Comparison of ENCODE assay signal across 20 cellular contexts in the genomic region with DNA sequence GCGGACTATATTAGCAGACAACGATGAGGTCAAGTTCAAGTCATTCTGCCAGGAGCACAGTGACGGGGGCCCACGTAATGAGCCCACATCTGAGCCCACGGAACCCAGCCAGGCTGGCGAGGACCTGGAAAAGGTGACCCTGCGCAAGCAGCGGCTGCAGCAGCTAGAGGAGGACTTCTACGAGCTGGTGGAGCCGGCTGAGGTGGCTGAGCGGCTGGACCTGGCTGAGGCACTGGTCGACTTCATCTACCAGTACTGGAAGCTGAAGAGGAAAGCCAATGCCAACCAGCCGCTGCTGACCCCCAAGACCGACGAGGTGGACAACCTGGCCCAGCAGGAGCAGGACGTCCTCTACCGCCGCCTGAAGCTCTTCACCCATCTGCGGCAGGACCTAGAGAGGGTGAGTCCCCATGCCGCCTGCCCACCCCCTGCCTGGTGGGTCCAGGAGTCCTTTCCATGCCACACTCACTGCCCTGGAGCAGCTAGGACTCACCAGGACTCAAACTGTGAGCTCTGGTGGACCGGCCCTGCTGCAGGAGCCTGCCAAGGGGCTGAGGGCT. TPM values are rescaled to one million over a fixed set of nuclear protein-coding genes. Genes with fewer than 3 reads are reported as not detected.
DNase-seq lines count a peak whose midpoint lies in the region; ATAC-seq, FAIRE-seq and TF ChIP-seq lines count a peak whose summit lies in the region.
"Had no signal": no experiment of that assay in that cellular context is flagged by ENCODE, and none has a peak within 500 bp of the region (broad histone marks: within the 10 kb centered on the region; RNA-seq: fewer than 3 reads in every experiment).

No MANE protein-coding gene starts in this region.

- peaks cover 39% of the 10 kb centered on the region for H3K4me1 Mint-ChIP-seq in stimulated activated memory B cell treated with anti-CD40 and anti-IgM and Interleukin-4, amounts not matched to agents 10 μg/mL and 1 μg/mL and 100 μg/mL, for 72 hours

- peaks cover 2% of the 10 kb centered on the region; the same call in 1 of the 2 replicates for H3K79me1 ChIP-seq in H1 (ENCODE audit: low read depth, low read length)

- H3K9me3 Mint-ChIP-seq in stimulated activated memory B cell treated with anti-CD40 and anti-IgM and Interleukin-4, amounts not matched to agents 10 μg/mL and 1 μg/mL and 100 μg/mL, for 72 hours, result no peaks in the 10 kb centered on the region

- no peak overlapping the region for H3K23ac ChIP-seq in H1 (ENCODE audit: insufficient read length)

- ATAC-seq in Right ventricle myocardium superior (ENCODE audit: poor library complexity) (no peak), GM19351 (IDR thresholded peaks at IDR 0.05; ENCODE audit: unreplicated experiment) (no peak)
- ATAC-seq in stimulated activated memory B cell treated with anti-CD40 and anti-IgM and Interleukin-4, amounts not matched to agents 10 μg/mL and 1 μg/mL and 100 μg/mL, for 72 hours, result no peak
- ATAC-seq: HCT116 had no signal

- no peak for TF ChIP-seq CTCF in left ventricle myocardium inferior (IDR thresholded peaks at IDR 0.05; ENCODE audit: borderline replicate concordance)
- no peak for TF ChIP-seq CTCF in RWPE1 (conservative IDR thresholded peaks at IDR 0.05; ENCODE audit: low read depth)
- no peak for TF ChIP-seq CTCF in H1 (IDR thresholded peaks at IDR 0.05; ENCODE audit: control extremely low read depth in 1 of 3, insufficient read depth in 1 of 3, low read depth in 1 of 3, low read length in 3 of 3)

- no peak overlapping the region for H2BK5ac ChIP-seq in H1 (ENCODE audit: low read depth, low read length)

- H3K4me3 ChIP-seq in left ventricle myocardium inferior, result no peak overlapping the region
- H3K4me3 ChIP-seq in H1 (ENCODE audit: extremely low read depth in 1 of 4, insufficient read depth in 2 of 4, low read depth in 3 of 4, low read length in 4 of 4), result no peak overlapping the region

- H3K56ac ChIP-seq in H1 (replicated peaks; ENCODE audit: insufficient read length, low read depth, low read length), result no peak overlapping the region

- H4K8ac ChIP-seq in H1 (ENCODE audit: extremely low read depth, insufficient read depth, low read length), result peak overlapping the region; percentile 82

- WGBS in H1 (ENCODE audit: extremely low coverage in 1 of 2, insufficient coverage in 1 of 2, insufficient read length in 1 of 2, insufficient replicate concordance in 2 of 2, low coverage in 1 of 2, low lambda C conversion rate in 2 of 2, missing lambda C conversion rate in 1 of 2), 2 experiments, result 95% methylated on average over 17 of the region's 21 CpGs; no CpG with 5 or more reads in 1 of the 2 experiments

- no peak overlapping the region for H3K9ac ChIP-seq in H1 (replicated peaks in 1 of 4; ENCODE audit: extremely low read depth in 1 of 4, low read depth in 3 of 4, low read length in 3 of 4)

- intact Hi-C loops in left ventricle myocardium inferior (cut with micrococcal nuclease), result no loop called here
- intact Hi-C loops in Right ventricle myocardium superior (cut with DNase I), result no loop called here

- DNase-seq in left ventricle myocardium inferior (no peak), Right ventricle myocardium superior (no peak), RWPE1 (ENCODE audit: low spot score) (no peak), H1 (ENCODE audit: low read depth in 1 of 2, low spot score in 2 of 2) (no peak), 8988T (no peak)
- no peak for DNase-seq in activated CD8-positive, alpha-beta memory T cell treated with anti-CD3 and anti-CD28 coated beads for 24 hours
- DNase-seq: ACHN; AML-193; EL; KBM-7; MV-4-11; NCI-H1417; NCI-H1930; NCI-H2171; NCI-H446 treated with DMSO at 0.1 percent for 48 hours; NK-92 treated with Interleukin-12 subunit alpha and Interleukin-12 subunit beta, amount 100 ng/mL, for 24 hours; OCI-M1 had no signal

- no peak overlapping the region for H3K4ac ChIP-seq in H1 (replicated peaks; ENCODE audit: insufficient read length, low read depth, low read length)

- H3K27ac ChIP-seq in left ventricle myocardium inferior (replicated peaks) (peak overlapping the region; percentile 29), RWPE1 (peak overlapping the region; percentile 59), H1 (ENCODE audit: low read depth, low read length) (no peak overlapping the region)

- no peak overlapping the region for H3K4me2 ChIP-seq in H1 (ENCODE audit: insufficient read depth in 1 of 2, low read depth in 2 of 2, low read length in 2 of 2)

- CTCF ChIA-PET in RWPE1 (lab: Yijun Ruan, JAX) (interaction anchor here (0.6 to 1.0 kb wide), 3 partner anchors 11 to 483 kb away, joined by 3 to 4 read pairs (median 3); no protein-coding TSS in a partner anchor), H1 (lab: Charles Lee; ENCODE audit: partially characterized antibody) (interaction anchor here (1.0 to 5.8 kb wide), 8 partner anchors 9 to 30 kb away, joined by 3 to 54 read pairs (median 4); no protein-coding TSS in a partner anchor)

- H3K23me2 ChIP-seq in H1 (ENCODE audit: low read depth, low read length), result no peaks in the 10 kb centered on the region

- H3K9me3 ChIP-seq in left ventricle myocardium inferior (replicated peaks), result no peaks in the 10 kb centered on the region
- no peaks in the 10 kb centered on the region for H3K9me3 ChIP-seq in H1 (ENCODE audit: insufficient read depth in 2 of 2, low read depth in 1 of 2, low read length in 1 of 2)

- H2AK5ac ChIP-seq in H1 (ENCODE audit: low read depth, low read length), result no peak overlapping the region

- H3K79me2 ChIP-seq in H1 (ENCODE audit: control insufficient read depth in 1 of 2, insufficient read depth in 2 of 2, low read length in 2 of 2), result no peaks in the 10 kb centered on the region; a peak in 1 of 4 replicates

- peaks cover 4 to 8% of the 10 kb centered on the region in 2 experiments for H4K20me1 ChIP-seq in H1 (replicated peaks in 1 of 2; ENCODE audit: control insufficient read depth in 1 of 2, insufficient read depth in 2 of 2, low read length in 2 of 2)

- H3K27me3 ChIP-seq in left ventricle myocardium inferior (ENCODE audit: low read depth) (no peaks in the 10 kb centered on the region), H1 (replicated peaks in 1 of 4; ENCODE audit: control insufficient read depth in 3 of 4, extremely low read depth in 1 of 4, insufficient read depth in 3 of 4, low read length in 3 of 4) (no peaks in the 10 kb centered on the region)

- H4K91ac ChIP-seq in H1 (replicated peaks; ENCODE audit: insufficient read length, low read length), result no peak overlapping the region

- peaks cover 65% of the 10 kb centered on the region for H3K4me1 ChIP-seq in left ventricle myocardium inferior
- H3K4me1 ChIP-seq in H1 (replicated peaks in 1 of 4; ENCODE audit: control insufficient read depth in 3 of 4, insufficient read depth in 4 of 4, low read length in 3 of 4), result no peaks in the 10 kb centered on the region

- H2BK15ac ChIP-seq in H1 (ENCODE audit: low read length), result no peak overlapping the region

- no peak for TF ChIP-seq EP300 in H1 (IDR thresholded peaks at IDR 0.05; ENCODE audit: borderline replicate concordance in 1 of 2, low read depth in 2 of 2, low read length in 2 of 2)

- TF ChIP-seq RAD21 in H1 (IDR thresholded peaks at IDR 0.05 in 1 of 2, conservative IDR thresholded peaks at IDR 0.05 in 1 of 2; ENCODE audit: low read depth in 2 of 2, low read length in 2 of 2), result no peak

- no peak overlapping the region for H2BK120ac ChIP-seq in H1 (replicated peaks; ENCODE audit: low read depth, low read length)

- no peak overlapping the region for H2BK12ac ChIP-seq in H1 (ENCODE audit: low read depth, low read length)

- H3K36me3 ChIP-seq in left ventricle myocardium inferior (peaks cover 87% of the 10 kb centered on the region), H1 (ENCODE audit: control insufficient read depth in 2 of 4, insufficient read depth in 4 of 4, low read length in 3 of 4) (peaks cover 33 to 63% (median 56%) of the 10 kb centered on the region in 4 experiments)

- no peak for TF ChIP-seq POLR2A in H1 (IDR thresholded peaks at IDR 0.05; ENCODE audit: control extremely low read depth in 1 of 2, low read depth in 2 of 2, low read length in 2 of 2)

- peak overlapping the region; percentile 70 for H3K27ac Mint-ChIP-seq in stimulated activated memory B cell treated with anti-CD40 and anti-IgM and Interleukin-4, amounts not matched to agents 10 μg/mL and 1 μg/mL and 100 μg/mL, for 72 hours

- H2AFZ ChIP-seq in H1 (ENCODE audit: low read length), result no peak overlapping the region

- H2BK20ac ChIP-seq in H1 (ENCODE audit: low read length), result no peak overlapping the region

- POLR2A ChIA-PET in RWPE1 (lab: Yijun Ruan, JAX; ENCODE audit: low non-redundant PET) (no interaction called here), H1 (lab: Charles Lee; ENCODE audit: partially characterized antibody) (interaction anchor here (0.6 to 2.4 kb wide), 6 partner anchors 8 to 699 kb away, joined by 3 to 6 read pairs (median 4); no protein-coding TSS in a partner anchor)

- no peak overlapping the region for H3K18ac ChIP-seq in H1 (ENCODE audit: extremely low read depth, low read length)

- H3K36me3 Mint-ChIP-seq in stimulated activated memory B cell treated with anti-CD40 and anti-IgM and Interleukin-4, amounts not matched to agents 10 μg/mL and 1 μg/mL and 100 μg/mL, for 72 hours, result peaks cover 80% of the 10 kb centered on the region

- no peak overlapping the region for H4K5ac ChIP-seq in H1 (ENCODE audit: insufficient read length, low read depth, low read length)

- H3K14ac ChIP-seq in H1 (ENCODE audit: insufficient read length), result no peak overlapping the region

- no peaks in the 10 kb centered on the region for H3K27me3 Mint-ChIP-seq in stimulated activated memory B cell treated with anti-CD40 and anti-IgM and Interleukin-4, amounts not matched to agents 10 μg/mL and 1 μg/mL and 100 μg/mL, for 72 hours

- no peak overlapping the region for H3K4me3 Mint-ChIP-seq in stimulated activated memory B cell treated with anti-CD40 and anti-IgM and Interleukin-4, amounts not matched to agents 10 μg/mL and 1 μg/mL and 100 μg/mL, for 72 hours

- no peak for FAIRE-seq in H1 (lab: Jason Lieb, UNC)

TF ChIP-seq in H1, 55 proteins besides CTCF, POLR2A, EP300 and RAD21:
- TF ChIP-seq RXRA (IDR thresholded peaks at IDR 0.05; ENCODE audit: insufficient read depth, low read depth, low read length) (no peak), ZNF274 (IDR thresholded peaks at IDR 0.05; ENCODE audit: borderline replicate concordance, extremely low read depth, low read length) (no peak)

RNA-seq across cellular contexts. Expression of a gene that starts 40.8 kb away (rescaled TPM):
- total RNA-seq in left ventricle myocardium inferior (26.3 TPM), Right ventricle myocardium superior (25.9 TPM)
- total RNA-seq in H1 (2021; fragmentation: NEBNext Ultra II Directional; extraction: Animal tissue kit (Norgen Biotek cat#: 25700)), result 55.8 and 59.4 TPM in 2 replicates
- polyA plus RNA-seq in H1 (2011; rRNA removed), result 19.2 and 21.9 TPM in 2 replicates
- 19.5 TPM for polyA plus RNA-seq in H1 (2011; cell fraction: cytosol; rRNA removed)
- polyA plus RNA-seq in H1 (2011; cell fraction: nucleus; rRNA removed), result 28.6 TPM
- 15.9 to 23.0 TPM (median 22.1 TPM) in 4 replicates for polyA plus RNA-seq in H1 (2012, experiment 1 of 2)
- 19.7 TPM for polyA plus RNA-seq in H1 (2012, experiment 2 of 2)
- 14.6 TPM for polyA plus RNA-seq in H1 (2013, experiment 1 of 2)
- 14.5 TPM for polyA plus RNA-seq in H1 (2013, experiment 2 of 2)
- polyA minus RNA-seq in H1 (2011; rRNA and poly(A)+ RNA removed), result 42.6 and 49.2 TPM in 2 replicates
- 24.7 TPM for polyA minus RNA-seq in H1 (2011; cell fraction: cytosol; rRNA and poly(A)+ RNA removed)
- polyA minus RNA-seq in H1 (2011; cell fraction: nucleus; rRNA and poly(A)+ RNA removed), result 26.6 TPM
